In the genomic region with DNA sequence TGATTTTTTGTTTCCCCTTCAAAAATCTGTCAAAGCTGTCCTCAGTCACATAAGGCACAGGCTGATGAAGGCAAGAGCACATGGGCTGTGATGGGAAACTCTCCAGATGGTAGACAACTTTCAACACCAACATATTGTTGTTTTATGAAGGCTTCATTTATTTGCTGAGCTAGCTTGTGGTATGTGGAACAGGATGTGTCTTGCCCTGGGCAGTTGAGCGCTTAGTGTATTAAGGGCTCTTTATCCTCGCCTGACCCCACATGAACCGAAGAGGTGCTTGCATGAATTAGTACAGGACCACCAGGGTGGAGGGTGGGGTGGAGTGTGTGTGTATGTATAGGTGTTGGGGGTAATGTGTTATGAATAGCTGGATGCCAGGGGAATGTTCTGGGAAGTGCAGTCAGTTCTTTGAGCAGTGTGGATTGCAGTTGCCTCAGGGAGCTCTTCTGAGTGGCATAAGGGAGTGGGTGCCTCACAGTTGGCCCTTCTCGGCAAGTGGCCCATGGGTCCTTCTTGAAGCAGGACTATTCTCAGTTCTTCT, we compare ENCODE assay signal across 10 cellular contexts.
DNase-seq lines count a peak whose midpoint lies in the region; ATAC-seq and TF ChIP-seq lines count a peak whose summit lies in the region.
"Had no signal": no experiment of that assay in that cellular context is flagged by ENCODE, and none has a peak within 500 bp of the region (broad histone marks: within the 10 kb centered on the region; RNA-seq: fewer than 3 reads in every experiment).

No MANE protein-coding gene starts in this region.

- peak overlapping the region; percentile 89 for H3K27ac ChIP-seq in RWPE1

- intact Hi-C loops in sciatic nerve (cut with DNase I), result no loop called here

- no peak overlapping the region for H3K4me3 ChIP-seq in fibroblast of the aortic adventitia (ENCODE audit: low read depth, low read length)

- CTCF ChIA-PET in RWPE1 (lab: Yijun Ruan, JAX), result interaction anchor here (0.5 to 0.7 kb wide), 4 partner anchors 212 to 1390 kb away, joined by 3 to 4 read pairs (median 3); no protein-coding TSS in a partner anchor

- TF ChIP-seq CTCF in RWPE1 (conservative IDR thresholded peaks at IDR 0.05; ENCODE audit: low read depth) (no peak), fibroblast of the aortic adventitia (IDR thresholded peaks at IDR 0.05; ENCODE audit: insufficient read depth, low read length) (no peak)

- POLR2A ChIA-PET in RWPE1 (lab: Yijun Ruan, JAX; ENCODE audit: low non-redundant PET), result no interaction called here

- ATAC-seq in sciatic nerve (peak; percentile 58), HG02610 (IDR thresholded peaks at IDR 0.05; ENCODE audit: unreplicated experiment) (no peak)
- ATAC-seq: stimulated activated effector memory CD8-positive, alpha-beta T cell treated with anti-CD3 and anti-CD28 coated beads, Interleukin-12 subunit alpha, Interleukin-12 subunit beta, amount 100 ng/mL, for 72 hours had no signal

- peak; percentile 18 for DNase-seq in GM04504 (ENCODE audit: low read depth)
- peak; percentile 26 for DNase-seq in RWPE1 (ENCODE audit: low spot score)
- peak; percentile 33 for DNase-seq in fibroblast of the aortic adventitia (ENCODE audit: low read depth)
- no peak for DNase-seq in sciatic nerve (ENCODE audit: low spot score)
- DNase-seq in activated naive CD4-positive, alpha-beta T cell (lab: John Stamatoyannopoulos, UW), result no peak
- DNase-seq in midbrain (lab: John Stamatoyannopoulos, UW), result no peak
- DNase-seq in NCI-H128 (lab: John Stamatoyannopoulos, UW; ENCODE audit: unreplicated experiment), result no peak
- DNase-seq: activated CD8-positive, alpha-beta memory T cell treated with anti-CD3 and anti-CD28 coated beads for 24 hours had no signal

Comparison
In these comparisons a context has a peak if more than half of its experiments do, and no peak if none do; other contexts are left out.
1. DNase-seq: peak in GM04504 (single experiment), RWPE1 (single experiment) and fibroblast of the aortic adventitia (single experiment); none in sciatic nerve (single experiment), activated naive CD4-positive, alpha-beta T cell (0 of 4), midbrain (single experiment) and NCI-H128 (single experiment).